ENCODE assay signal across 10 cellular contexts in genomic region chr5:171365351-171365750, GRCh38. TPM values are rescaled to one million over a fixed set of nuclear protein-coding genes. Genes with fewer than 3 reads are reported as not detected.
A peak's percentile ranks its signal among the peaks of the same experiment; 100 is the strongest.
DNase-seq lines count a peak whose midpoint lies in the region; ATAC-seq, FAIRE-seq and TF ChIP-seq lines count a peak whose summit lies in the region.
"Had no signal": no experiment of that assay in that cellular context is flagged by ENCODE, and none has a peak within 500 bp of the region (broad histone marks: within the 10 kb centered on the region; RNA-seq: fewer than 3 reads in every experiment).

No MANE protein-coding gene starts in this region.

- no TSS peak for BruUV-seq in Panc1 (replicated peaks; lab: Mats Ljungman, UMichigan)

- 35 to 41% methylated on average over 7 of the region's 7 CpGs for WGBS in pancreas, 2 donors
- WGBS in heart left ventricle, 4 donors, result 33 to 47% (median 43%) methylated on average over 7 of the region's 7 CpGs

- H3K4me3 ChIP-seq in AG04450 (ENCODE audit: low read depth, low read length), result no peak overlapping the region
- H3K4me3 ChIP-seq in Panc1 (ENCODE audit: low read depth in 2 of 2, low read length in 2 of 2), result no peak overlapping the region
- no peak overlapping the region for H3K4me3 ChIP-seq in fibroblast of the aortic adventitia (ENCODE audit: low read depth, low read length)
- H3K4me3 ChIP-seq in pancreas, result no peak overlapping the region
- H3K4me3 ChIP-seq in heart left ventricle, result no peak overlapping the region

- H3K27me3 ChIP-seq in AG04450 (ENCODE audit: control insufficient read depth, insufficient read depth, low read length) (peaks cover 2% of the 10 kb centered on the region), Panc1 (ENCODE audit: control insufficient read depth, insufficient read depth, low read length) (no peaks in the 10 kb centered on the region), pancreas (no peaks in the 10 kb centered on the region), heart left ventricle (peaks cover 0 to 7% (median 0%) of the 10 kb centered on the region in 9 donors)
- H3K27me3 ChIP-seq in CD4-positive, alpha-beta T cell (ENCODE audit: control insufficient read depth, insufficient read depth, low read length), result no peaks in the 10 kb centered on the region

- CTCF ChIA-PET in AG04450 (lab: Charles Lee), result interaction anchor here (0.6 to 1.2 kb wide), 2 partner anchors 164 to 546 kb away, joined by 3 read pairs; no protein-coding TSS in a partner anchor
- CTCF ChIA-PET in Panc1 (lab: Charles Lee), result no interaction called here
- CTCF ChIA-PET in CD4-positive, alpha-beta T cell (lab: Charles Lee), result no interaction called here

- H3K36me3 ChIP-seq in Panc1 (ENCODE audit: control insufficient read depth, insufficient read depth, low read length) (no peaks in the 10 kb centered on the region), pancreas (no peaks in the 10 kb centered on the region), heart left ventricle (no peaks in the 10 kb centered on the region)

- H3K36me3 Mint-ChIP-seq in CD4-positive, alpha-beta T cell (ENCODE audit: low read depth), result no peaks in the 10 kb centered on the region

- no peaks in the 10 kb centered on the region for H3K4me1 ChIP-seq in Panc1 (ENCODE audit: control insufficient read depth, insufficient read depth, low read length)
- no peaks in the 10 kb centered on the region for H3K4me1 ChIP-seq in pancreas
- H3K4me1 ChIP-seq in heart left ventricle, result no peaks in the 10 kb centered on the region

- in situ Hi-C loops in Panc1 (cut with HindIII; ENCODE audit: low pct_unique_long_range_greater_than_20kb, low sequenced_read_pairs), result no loop called here

- peaks cover 25% of the 10 kb centered on the region for H3K27me3 Mint-ChIP-seq in CD4-positive, alpha-beta T cell

- H3K4me1 Mint-ChIP-seq in CD4-positive, alpha-beta T cell (ENCODE audit: low read depth), result no peaks in the 10 kb centered on the region

- TF ChIP-seq POLR2A in heart left ventricle (IDR thresholded peaks at IDR 0.05), result no peak

- H3K27ac ChIP-seq in AG04450 (ENCODE audit: low read depth, low read length) (no peak overlapping the region), Panc1 (ENCODE audit: low read length) (no peak overlapping the region), pancreas (no peak overlapping the region), heart left ventricle (no peak overlapping the region)
- no peak overlapping the region for H3K27ac ChIP-seq in CD4-positive, alpha-beta T cell (ENCODE audit: low read depth, low read length)

- no peak for FAIRE-seq in pancreas (lab: Jason Lieb, UNC)
- FAIRE-seq: colon had no signal

- H3K27ac Mint-ChIP-seq in CD4-positive, alpha-beta T cell, result no peak overlapping the region

- DNase-seq in AG04450 (ENCODE audit: low read depth, low spot score) (no peak), Panc1 (ENCODE audit: low read depth, low spot score) (no peak), fibroblast of the aortic adventitia (ENCODE audit: low read depth) (peak; percentile 5), pancreas (no peak), heart left ventricle (no peak), GM19240 (ENCODE audit: insufficient read length, low spot score) (no peak)
- no peak for DNase-seq in CD4-positive, alpha-beta T cell
- DNase-seq: KG1 had no signal

- H3K9me3 Mint-ChIP-seq in CD4-positive, alpha-beta T cell, result no peaks in the 10 kb centered on the region

- peak; percentile 50 for TF ChIP-seq CTCF in AG04450 (IDR thresholded peaks at IDR 0.05; ENCODE audit: low read depth, low read length)
- TF ChIP-seq CTCF in GM12874 (IDR thresholded peaks at IDR 0.05; ENCODE audit: insufficient read depth, low read depth, low read length), result peak; percentile 46; the same call in 1 of the 2 replicates
- TF ChIP-seq CTCF in Panc1 (IDR thresholded peaks at IDR 0.05), result peak; percentile 69
- TF ChIP-seq CTCF in fibroblast of the aortic adventitia (IDR thresholded peaks at IDR 0.05; ENCODE audit: insufficient read depth, low read length), result peak; percentile 31
- TF ChIP-seq CTCF in pancreas (IDR thresholded peaks at IDR 0.05), result no peak
- no peak for TF ChIP-seq CTCF in CD4-positive, alpha-beta T cell (IDR thresholded peaks at IDR 0.05)
- peak in 5 of 12 donors; percentile 7 to 25 (median 18) for TF ChIP-seq CTCF in heart left ventricle (IDR thresholded peaks at IDR 0.05)

- H3K4me3 Mint-ChIP-seq in CD4-positive, alpha-beta T cell, result no peak overlapping the region

- POLR2A ChIA-PET in AG04450 (lab: Yijun Ruan, JAX), result no interaction called here
- POLR2A ChIA-PET in Panc1 (lab: Charles Lee), result no interaction called here
- POLR2A ChIA-PET in CD4-positive, alpha-beta T cell (lab: Charles Lee), result no interaction called here

- H3K9me3 ChIP-seq in AG04450 (ENCODE audit: control insufficient read depth, insufficient read depth, low read length) (no peaks in the 10 kb centered on the region), Panc1 (ENCODE audit: control insufficient read depth, insufficient read depth, low read depth, low read length) (no peaks in the 10 kb centered on the region), pancreas (no peaks in the 10 kb centered on the region), heart left ventricle (no peaks in the 10 kb centered on the region)
- H3K9me3 ChIP-seq in CD4-positive, alpha-beta T cell (ENCODE audit: control insufficient read depth, low read length), result no peaks in the 10 kb centered on the region

- intact Hi-C loops in Panc1 (cut with micrococcal nuclease; ENCODE audit: unreplicated experiment) (no loop called here), pancreas (cut with DNase I) (no loop called here), heart left ventricle (cut with DNase I) (no loop called here)
- intact Hi-C loops in CD4-positive, alpha-beta T cell (cut with DNase I, micrococcal nuclease), result no loop called here

- ATAC-seq in Panc1 (peak; percentile 26; the same call in 1 of the 2 replicates), pancreas (no peak), heart left ventricle (no peak)
- no peak for ATAC-seq in CD4-positive, alpha-beta T cell (ENCODE audit: poor library complexity)

RNA-seq across cellular contexts. Expression of gene NPM1, which starts 22.3 kb away (rescaled TPM):
- polyA plus RNA-seq in AG04450 (2011; rRNA removed), result 2,315 and 2,664 TPM in 2 replicates
- polyA minus RNA-seq in AG04450 (2011; rRNA and poly(A)+ RNA removed), result 733 and 818 TPM in 2 replicates
- 1,864 TPM for total RNA-seq in Panc1 (2021; ENCODE audit: unreplicated experiment)
- 1,117 TPM for polyA plus RNA-seq in Panc1 (2012; ENCODE audit: insufficient read length)
- 1,373 and 6,496 TPM in 2 replicates for total RNA-seq in fibroblast of the aortic adventitia (ENCODE audit: low replicate concordance)
- 100 to 1,000 TPM; 412 to 942 (median 582) TPM for total RNA-seq in pancreas
- polyA plus RNA-seq in pancreas, result 100 to 1,000 TPM; 671 to 793 TPM
- total RNA-seq in CD4-positive, alpha-beta T cell, result 1,000 to 10,000 TPM; 1,243 to 1,379 TPM
- 100 to 1,000 TPM; 240 to 569 (median 442) TPM for total RNA-seq in heart left ventricle
- 1,000 to 10,000 TPM in 1 of 2 donors, 100 to 1,000 TPM in 1; 417 to 1,458 TPM for polyA plus RNA-seq in heart left ventricle

RNA-seq across cellular contexts. Expression of gene FGF18, which starts 54.1 kb away (rescaled TPM):
- polyA plus RNA-seq in AG04450 (2011; rRNA removed) (0.27 and 0.30 TPM in 2 replicates), pancreas (under 1 TPM; 0.38 to 0.52 TPM), heart left ventricle (1 to 10 TPM; 3.4 to 5.5 TPM)
- polyA minus RNA-seq in AG04450 (2011; rRNA and poly(A)+ RNA removed), result 0.14 TPM in 1 of 2 replicates, not detected in the other
- total RNA-seq in Panc1 (2021; ENCODE audit: unreplicated experiment) (1.7 TPM), fibroblast of the aortic adventitia (ENCODE audit: low replicate concordance) (0.54 TPM in 1 of 2 replicates, not detected in the other), pancreas (under 1 TPM; 0.13 to 0.97 (median 0.31) TPM), heart left ventricle (10 to 100 TPM in 7 of 9 donors, 1 to 10 TPM in 2; 6.8 to 63.0 (median 23.1) TPM)
- polyA plus RNA-seq in Panc1 (2012; ENCODE audit: insufficient read length), result 0.78 TPM
- total RNA-seq in CD4-positive, alpha-beta T cell, result under 1 TPM; 0.31 to 0.33 TPM

RNA-seq across cellular contexts. Expression of gene TLX3, which starts 56.3 kb away (rescaled TPM):
- polyA plus RNA-seq in AG04450 (2011; rRNA removed) (not detected in 2 replicates), pancreas (not detected), heart left ventricle (not detected)
- not detected in 2 replicates for polyA minus RNA-seq in AG04450 (2011; rRNA and poly(A)+ RNA removed)
- total RNA-seq in Panc1 (2021; ENCODE audit: unreplicated experiment) (not detected), fibroblast of the aortic adventitia (ENCODE audit: low replicate concordance) (not detected in 2 replicates), pancreas (not detected), heart left ventricle (under 1 TPM in 1 of 9 donors, not detected in 8; 0.15 TPM)
- not detected for polyA plus RNA-seq in Panc1 (2012; ENCODE audit: insufficient read length)
- not detected for total RNA-seq in CD4-positive, alpha-beta T cell

Comparison
In these comparisons a context has a peak if more than half of its experiments do, and no peak if none do; other contexts are left out.
1. CTCF ChIP-seq: peak in AG04450 (single experiment), GM12874 (single experiment), Panc1 (single experiment) and fibroblast of the aortic adventitia (single experiment); none in pancreas (0 of 4) and CD4-positive, alpha-beta T cell (single experiment).